8 cellular contexts compared by ENCODE assay signal in the genomic region with DNA sequence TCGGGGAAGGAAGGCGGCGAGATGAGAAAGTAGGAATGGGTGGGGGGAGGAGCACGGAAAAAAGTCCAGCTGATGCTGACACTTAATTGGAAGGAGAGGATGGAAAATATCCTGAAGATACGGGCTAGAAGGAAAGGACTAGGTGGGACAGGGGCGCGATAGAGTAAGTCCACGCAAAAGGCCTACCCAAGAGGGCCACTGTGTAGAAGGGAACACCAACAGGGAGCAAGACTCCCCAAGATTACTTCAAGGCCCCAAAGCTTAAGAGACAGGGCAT. TPM values are rescaled to one million over a fixed set of nuclear protein-coding genes. Genes with fewer than 3 reads are reported as not detected.
DNase-seq lines count a peak whose midpoint lies in the region; ATAC-seq and TF ChIP-seq lines count a peak whose summit lies in the region.

No MANE protein-coding gene starts in this region.

- H3K36me3 ChIP-seq in left lung = peaks cover 0 to 8% of the 10 kb centered on the region in 2 donors
- no peaks in the 10 kb centered on the region for H3K36me3 ChIP-seq in testis (ENCODE audit: low read depth, missing control alignments)

- ATAC-seq in left lung = peak; percentile 26
- no peak for ATAC-seq in GM21737 (IDR thresholded peaks at IDR 0.05; ENCODE audit: unreplicated experiment)

- peak overlapping the region; percentile 95 to 98 (median 98) for H3K27ac Mint-ChIP-seq in brain

- H3K27me3 ChIP-seq in HL-60 (ENCODE audit: insufficient read depth, poor library complexity, severe bottlenecking) (no peaks in the 10 kb centered on the region), left lung (no peaks in the 10 kb centered on the region), testis (no peaks in the 10 kb centered on the region)

- H3K27ac ChIP-seq in HL-60 (replicated peaks) (peak overlapping the region; percentile 96), left lung (peak overlapping the region; percentile 98 to 99), testis (peak overlapping the region; percentile 99 to 100)

- peaks cover 43% of the 10 kb centered on the region for H3K4me1 Mint-ChIP-seq in brain

- 0% methylated on average over 8 of the region's 8 CpGs for WGBS in testis, 2 donors

- H3K9me3 ChIP-seq in left lung = no peaks in the 10 kb centered on the region
- H3K9me3 ChIP-seq in testis = no peaks in the 10 kb centered on the region

- intact Hi-C loops in left lung (cut with DNase I) = no loop called here
- intact Hi-C loops in testis (cut with DNase I; ENCODE audit: low total_unique reads) = no loop called here

- DNase-seq in Daoy (ENCODE audit: low read depth) = peak; percentile 7
- no peak for DNase-seq in HL-60 (ENCODE audit: low read depth in 1 of 2, low spot score in 1 of 2)
- DNase-seq in left lung = no peak
- peak; percentile 23 for DNase-seq in testis
- DNase-seq in NCI-H524 treated with DMSO at 0.1 percent for 48 hours (lab: John Stamatoyannopoulos, UW) = no peak
- no peak for DNase-seq in Ammon's horn (ENCODE audit: low spot score)

- peaks cover 27% of the 10 kb centered on the region for H3K36me3 Mint-ChIP-seq in brain

- peaks cover 0 to 13% (median 0%) of the 10 kb centered on the region in 5 experiments for H3K9me3 Mint-ChIP-seq in brain

- H3K4me1 ChIP-seq in left lung (peaks cover 28 to 40% of the 10 kb centered on the region in 2 donors), testis (peaks cover 23% of the 10 kb centered on the region)

- peak overlapping the region; percentile 97 to 99 (median 98) for H3K4me3 Mint-ChIP-seq in brain

- no peak for TF ChIP-seq POLR2A in testis (IDR thresholded peaks at IDR 0.05)

- TF ChIP-seq CTCF in HL-60 (IDR thresholded peaks at IDR 0.05; ENCODE audit: insufficient read depth, low read length) (no peak), brain (conservative IDR thresholded peaks at IDR 0.05) (no peak), left lung (IDR thresholded peaks at IDR 0.05) (no peak), testis (IDR thresholded peaks at IDR 0.05) (no peak)

- H3K27me3 Mint-ChIP-seq in brain = peaks cover 6% of the 10 kb centered on the region

- peak overlapping the region; percentile 86 for H3K4me3 ChIP-seq in HL-60 (replicated peaks; ENCODE audit: insufficient read depth, low read length)
- peak overlapping the region; percentile 80 to 82 for H3K4me3 ChIP-seq in left lung
- H3K4me3 ChIP-seq in testis = peak overlapping the region; percentile 87 to 99

RNA-seq across cellular contexts. Expression of a gene that starts 0.8 kb away (rescaled TPM):
- total RNA-seq in Daoy (2014; rRNA removed; shearing (Covaris generic)) = 15.1 and 15.2 TPM in 2 replicates
- polyA plus RNA-seq in brain (ENCODE audit: insufficient read depth, low read depth, low replicate concordance) (10.7 TPM), testis (ENCODE audit: insufficient read depth, low read depth, low replicate concordance) (98.4 TPM)
- total RNA-seq in left lung (10 to 100 TPM; 37.5 to 48.0 TPM), testis (10 to 100 TPM; 58.2 to 58.9 TPM)

Comparison
In these comparisons a context has a peak if more than half of its experiments do, and no peak if none do; other contexts are left out.
1. DNase-seq: peak in Daoy (single experiment) and testis (single experiment); none in HL-60 (0 of 2), left lung (0 of 2), NCI-H524 treated with DMSO at 0.1 percent for 48 hours (single experiment) and Ammon's horn (single experiment).
2. Peak in every context shown above with its lines, with median percentiles within 50 percentile points of each other: H3K27ac ChIP-seq and H3K4me3 ChIP-seq.